12 cellular contexts compared by ENCODE assay signal in the genomic region with DNA sequence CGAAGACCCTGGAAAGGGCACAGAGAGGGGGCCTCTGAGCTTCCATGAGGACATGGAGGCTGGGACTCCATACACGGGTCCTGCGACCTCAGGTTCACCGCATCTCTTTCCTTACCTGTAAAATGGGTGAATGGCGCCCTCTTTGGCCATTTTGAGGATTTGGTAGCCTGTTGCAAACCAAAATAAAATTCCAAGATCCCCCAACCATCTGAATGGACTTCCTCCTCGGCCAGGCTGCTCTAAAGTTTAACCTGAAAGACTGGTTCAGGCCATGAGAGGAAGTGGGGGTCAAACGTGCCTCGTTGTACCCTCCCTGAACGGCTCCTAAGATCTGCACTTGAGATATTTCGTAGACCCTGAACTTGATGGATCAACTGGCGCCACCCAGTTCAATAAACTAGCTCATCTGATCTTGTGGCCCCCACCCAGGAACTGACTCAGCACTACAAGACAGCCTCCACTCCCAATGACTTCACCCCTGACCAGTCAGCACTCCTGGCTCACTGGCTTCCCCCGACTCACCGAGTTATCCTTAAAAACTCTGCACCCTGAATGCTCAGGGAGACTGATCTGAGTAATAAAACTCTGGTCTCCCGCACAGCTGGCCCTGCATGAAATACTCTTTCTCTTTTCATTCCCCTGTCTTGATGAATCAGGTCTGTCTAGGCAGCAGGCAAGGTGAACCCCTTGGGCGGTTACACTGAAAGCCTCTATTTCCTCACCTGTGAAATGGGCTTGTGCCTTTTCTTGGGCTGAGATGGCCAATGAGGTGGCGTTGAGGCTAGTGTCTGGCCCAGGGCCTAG. TPM values are rescaled to one million over a fixed set of nuclear protein-coding genes. Genes with fewer than 3 reads are reported as not detected.
DNase-seq lines count a peak whose midpoint lies in the region; ATAC-seq and TF ChIP-seq lines count a peak whose summit lies in the region.
"Had no signal": no experiment of that assay in that cellular context is flagged by ENCODE, and none has a peak within 500 bp of the region (broad histone marks: within the 10 kb centered on the region; RNA-seq: fewer than 3 reads in every experiment).

No MANE protein-coding gene starts in this region.

- DNase-seq in cardiac septum (ENCODE audit: low spot score) = peak; percentile 65
- no peak for DNase-seq in left ventricle myocardium inferior
- DNase-seq in RPMI8226 = peak; percentile 29
- peak; percentile 8 for DNase-seq in fibroblast of the conjunctiva (ENCODE audit: low read depth)
- no peak for DNase-seq in upper lobe of left lung
- no peak for DNase-seq in psoas muscle
- DNase-seq: activated T-cell treated with anti-CD3 and anti-CD28 coated beads, Interleukin-2, amount 50 U/mL, for 24 hours; DMS79 had no signal

- no peak for TF ChIP-seq EP300 in upper lobe of left lung (IDR thresholded peaks at IDR 0.05)

- intact Hi-C loops in cardiac septum (cut with DNase I) = no loop called here
- intact Hi-C loops in left ventricle myocardium inferior (cut with micrococcal nuclease) = no loop called here
- intact Hi-C loops in psoas muscle (cut with DNase I) = no loop called here

- H3K27ac ChIP-seq in left ventricle myocardium inferior (replicated peaks) = no peak overlapping the region
- H3K27ac ChIP-seq in upper lobe of left lung = no peak overlapping the region
- H3K27ac ChIP-seq in psoas muscle = no peak overlapping the region
- H3K27ac ChIP-seq: suprapubic skin had no signal

- 52 to 60% methylated on average over 15 to 16 of the region's 16 CpGs for WGBS in upper lobe of left lung, 2 donors
- WGBS in psoas muscle, 3 donors = 67 to 74% (median 72%) methylated on average over 16 of the region's 16 CpGs

- no peak for TF ChIP-seq POLR2A in upper lobe of left lung (IDR thresholded peaks at IDR 0.05)

- peaks cover 51% of the 10 kb centered on the region for H3K27me3 ChIP-seq in left ventricle myocardium inferior (ENCODE audit: low read depth)
- H3K27me3 ChIP-seq in upper lobe of left lung = no peaks in the 10 kb centered on the region
- H3K27me3 ChIP-seq in psoas muscle (ENCODE audit: insufficient read depth in 3 of 3, low read length in 2 of 3) = peaks cover 0 to 5% (median 4%) of the 10 kb centered on the region in 3 donors
- H3K27me3 ChIP-seq: suprapubic skin had no signal

- no peaks in the 10 kb centered on the region for H3K4me1 ChIP-seq in left ventricle myocardium inferior
- peaks cover 0 to 3% (median 0%) of the 10 kb centered on the region in 4 donors for H3K4me1 ChIP-seq in upper lobe of left lung
- H3K4me1 ChIP-seq in psoas muscle = no peaks in the 10 kb centered on the region
- H3K4me1 ChIP-seq: suprapubic skin had no signal

- H3K4me3 ChIP-seq in left ventricle myocardium inferior (no peak overlapping the region), upper lobe of left lung (no peak overlapping the region), psoas muscle (no peak overlapping the region)
- H3K4me3 ChIP-seq: suprapubic skin had no signal

- ATAC-seq in upper lobe of left lung (ENCODE audit: low FRiP score in 2 of 2) (peak in 1 of 2 donors; percentile 57), HG03469 (IDR thresholded peaks at IDR 0.05; ENCODE audit: unreplicated experiment) (no peak), GM18868 (IDR thresholded peaks at IDR 0.05; ENCODE audit: unreplicated experiment) (no peak), psoas muscle (no peak)

- H3K36me3 ChIP-seq in left ventricle myocardium inferior = no peaks in the 10 kb centered on the region
- H3K36me3 ChIP-seq in upper lobe of left lung = no peaks in the 10 kb centered on the region
- H3K36me3 ChIP-seq in psoas muscle (ENCODE audit: insufficient read depth in 1 of 2, low read depth in 1 of 2) = no peaks in the 10 kb centered on the region
- H3K36me3 ChIP-seq: suprapubic skin had no signal

- peaks cover 4% of the 10 kb centered on the region for H3K9me3 ChIP-seq in left ventricle myocardium inferior (replicated peaks)
- no peaks in the 10 kb centered on the region for H3K9me3 ChIP-seq in upper lobe of left lung
- H3K9me3 ChIP-seq in psoas muscle = no peaks in the 10 kb centered on the region
- H3K9me3 ChIP-seq: suprapubic skin had no signal

- TF ChIP-seq CTCF in left ventricle myocardium inferior (IDR thresholded peaks at IDR 0.05; ENCODE audit: borderline replicate concordance) (no peak), upper lobe of left lung (IDR thresholded peaks at IDR 0.05) (peak in 5 of 6 experiments; percentile 19 to 60 (median 31)), psoas muscle (IDR thresholded peaks at IDR 0.05) (no peak)

RNA-seq across cellular contexts. Expression of a gene that starts 32.9 kb away (rescaled TPM):
- total RNA-seq in cardiac septum (not detected), left ventricle myocardium inferior (not detected), upper lobe of left lung (under 1 TPM in 2 of 6 donors, not detected in 4; 0.03 to 0.07 TPM), psoas muscle (not detected)
- polyA plus RNA-seq in psoas muscle = not detected
- total RNA-seq: mononuclear cell, suprapubic skin had no signal

RNA-seq across cellular contexts. Expression of a gene that starts 45.3 kb away (rescaled TPM):
- total RNA-seq in cardiac septum (0.30 TPM), left ventricle myocardium inferior (0.27 TPM), upper lobe of left lung (1 to 10 TPM in 2 of 6 donors, under 1 TPM in 2, not detected in 2; 0.78 to 8.6 (median 1.2) TPM), psoas muscle (not detected)
- polyA plus RNA-seq in psoas muscle = under 1 TPM; 0.04 to 0.30 (median 0.08) TPM
- total RNA-seq: mononuclear cell had no signal

Comparison
In these comparisons a context has a peak if more than half of its experiments do, and no peak if none do; other contexts are left out.
1. DNase-seq: peak in cardiac septum (single experiment), RPMI8226 (single experiment) and fibroblast of the conjunctiva (single experiment); none in left ventricle myocardium inferior (single experiment), upper lobe of left lung (0 of 2) and psoas muscle (0 of 2).
2. CTCF ChIP-seq: peak in upper lobe of left lung (5 of 6); none in left ventricle myocardium inferior (single experiment) and psoas muscle (single experiment).